1 cellular context compared by ENCODE assay signal in the genomic region with DNA sequence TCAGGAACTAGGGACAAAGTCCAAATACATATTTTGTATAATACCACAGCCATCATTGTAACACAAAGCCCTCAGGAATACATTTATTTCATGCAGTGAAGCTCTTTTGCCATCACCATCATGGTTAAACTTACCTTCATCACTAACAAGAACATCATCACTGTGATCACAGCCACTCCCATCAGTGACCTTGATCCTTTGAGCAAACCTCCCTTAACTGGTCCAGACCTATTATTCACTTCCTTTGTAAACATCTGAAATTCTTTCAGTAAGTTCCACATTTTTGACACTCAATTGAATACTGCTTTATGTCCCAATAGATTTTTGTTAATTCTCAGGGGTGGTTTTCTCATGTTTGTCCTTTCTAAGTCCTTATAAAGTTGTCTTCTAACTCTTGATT.
TF ChIP-seq lines count a peak whose summit lies in the region.

No MANE protein-coding gene starts in this region.

TF ChIP-seq in HepG2, 621 proteins besides CTCF, POLR2A, EP300 and RAD21:
- no peak for TF ChIP-seq SETDB1 (CRISPR knock-in tag; IDR thresholded peaks at IDR 0.05; ENCODE audit: borderline replicate concordance)
- no peak for TF ChIP-seq ELF4 (CRISPR knock-in tag; IDR thresholded peaks at IDR 0.05; ENCODE audit: borderline replicate concordance)
- TF ChIP-seq SYNCRIP (IDR thresholded peaks at IDR 0.05; ENCODE audit: insufficient read depth, low read depth, low read length), result no peak
- TF ChIP-seq GPN1 (CRISPR knock-in tag; IDR thresholded peaks at IDR 0.05; ENCODE audit: borderline replicate concordance), result no peak
- TF ChIP-seq, protein P1, sequence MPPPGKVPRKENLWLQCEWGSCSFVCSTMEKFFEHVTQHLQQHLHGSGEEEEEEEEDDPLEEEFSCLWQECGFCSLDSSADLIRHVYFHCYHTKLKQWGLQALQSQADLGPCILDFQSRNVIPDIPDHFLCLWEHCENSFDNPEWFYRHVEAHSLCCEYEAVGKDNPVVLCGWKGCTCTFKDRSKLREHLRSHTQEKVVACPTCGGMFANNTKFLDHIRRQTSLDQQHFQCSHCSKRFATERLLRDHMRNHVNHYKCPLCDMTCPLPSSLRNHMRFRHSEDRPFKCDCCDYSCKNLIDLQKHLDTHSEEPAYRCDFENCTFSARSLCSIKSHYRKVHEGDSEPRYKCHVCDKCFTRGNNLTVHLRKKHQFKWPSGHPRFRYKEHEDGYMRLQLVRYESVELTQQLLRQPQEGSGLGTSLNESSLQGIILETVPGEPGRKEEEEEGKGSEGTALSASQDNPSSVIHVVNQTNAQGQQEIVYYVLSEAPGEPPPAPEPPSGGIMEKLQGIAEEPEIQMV (CRISPR knock-in tag; IDR thresholded peaks at IDR 0.05; ENCODE audit: low read depth), result no peak
- TF ChIP-seq, protein P2, sequence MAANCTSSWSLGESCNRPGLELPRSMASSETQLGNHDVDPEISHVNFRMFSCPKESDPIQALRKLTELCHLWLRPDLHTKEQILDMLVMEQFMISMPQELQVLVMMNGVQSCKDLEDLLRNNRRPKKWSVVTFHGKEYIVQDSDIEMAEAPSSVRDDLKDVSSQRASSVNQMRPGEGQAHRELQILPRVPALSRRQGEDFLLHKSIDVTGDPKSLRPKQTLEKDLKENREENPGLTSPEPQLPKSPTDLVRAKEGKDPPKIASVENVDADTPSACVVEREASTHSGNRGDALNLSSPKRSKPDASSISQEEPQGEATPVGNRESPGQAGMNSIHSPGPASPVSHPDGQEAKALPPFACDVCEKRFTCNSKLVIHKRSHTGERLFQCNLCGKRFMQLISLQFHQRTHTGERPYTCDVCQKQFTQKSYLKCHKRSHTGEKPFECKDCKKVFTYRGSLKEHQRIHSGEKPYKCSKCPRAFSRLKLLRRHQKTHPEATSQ (CRISPR knock-in tag; IDR thresholded peaks at IDR 0.05; ENCODE audit: borderline replicate concordance), result no peak
- no peak for TF ChIP-seq ZFY (CRISPR knock-in tag; IDR thresholded peaks at IDR 0.05)
- TF ChIP-seq ZNF143 (CRISPR knock-in tag; IDR thresholded peaks at IDR 0.05), result no peak
- TF ChIP-seq TAF15 (IDR thresholded peaks at IDR 0.05; ENCODE audit: low read depth, low read length, poor library complexity, severe bottlenecking), result no peak
- TF ChIP-seq, protein P3, sequence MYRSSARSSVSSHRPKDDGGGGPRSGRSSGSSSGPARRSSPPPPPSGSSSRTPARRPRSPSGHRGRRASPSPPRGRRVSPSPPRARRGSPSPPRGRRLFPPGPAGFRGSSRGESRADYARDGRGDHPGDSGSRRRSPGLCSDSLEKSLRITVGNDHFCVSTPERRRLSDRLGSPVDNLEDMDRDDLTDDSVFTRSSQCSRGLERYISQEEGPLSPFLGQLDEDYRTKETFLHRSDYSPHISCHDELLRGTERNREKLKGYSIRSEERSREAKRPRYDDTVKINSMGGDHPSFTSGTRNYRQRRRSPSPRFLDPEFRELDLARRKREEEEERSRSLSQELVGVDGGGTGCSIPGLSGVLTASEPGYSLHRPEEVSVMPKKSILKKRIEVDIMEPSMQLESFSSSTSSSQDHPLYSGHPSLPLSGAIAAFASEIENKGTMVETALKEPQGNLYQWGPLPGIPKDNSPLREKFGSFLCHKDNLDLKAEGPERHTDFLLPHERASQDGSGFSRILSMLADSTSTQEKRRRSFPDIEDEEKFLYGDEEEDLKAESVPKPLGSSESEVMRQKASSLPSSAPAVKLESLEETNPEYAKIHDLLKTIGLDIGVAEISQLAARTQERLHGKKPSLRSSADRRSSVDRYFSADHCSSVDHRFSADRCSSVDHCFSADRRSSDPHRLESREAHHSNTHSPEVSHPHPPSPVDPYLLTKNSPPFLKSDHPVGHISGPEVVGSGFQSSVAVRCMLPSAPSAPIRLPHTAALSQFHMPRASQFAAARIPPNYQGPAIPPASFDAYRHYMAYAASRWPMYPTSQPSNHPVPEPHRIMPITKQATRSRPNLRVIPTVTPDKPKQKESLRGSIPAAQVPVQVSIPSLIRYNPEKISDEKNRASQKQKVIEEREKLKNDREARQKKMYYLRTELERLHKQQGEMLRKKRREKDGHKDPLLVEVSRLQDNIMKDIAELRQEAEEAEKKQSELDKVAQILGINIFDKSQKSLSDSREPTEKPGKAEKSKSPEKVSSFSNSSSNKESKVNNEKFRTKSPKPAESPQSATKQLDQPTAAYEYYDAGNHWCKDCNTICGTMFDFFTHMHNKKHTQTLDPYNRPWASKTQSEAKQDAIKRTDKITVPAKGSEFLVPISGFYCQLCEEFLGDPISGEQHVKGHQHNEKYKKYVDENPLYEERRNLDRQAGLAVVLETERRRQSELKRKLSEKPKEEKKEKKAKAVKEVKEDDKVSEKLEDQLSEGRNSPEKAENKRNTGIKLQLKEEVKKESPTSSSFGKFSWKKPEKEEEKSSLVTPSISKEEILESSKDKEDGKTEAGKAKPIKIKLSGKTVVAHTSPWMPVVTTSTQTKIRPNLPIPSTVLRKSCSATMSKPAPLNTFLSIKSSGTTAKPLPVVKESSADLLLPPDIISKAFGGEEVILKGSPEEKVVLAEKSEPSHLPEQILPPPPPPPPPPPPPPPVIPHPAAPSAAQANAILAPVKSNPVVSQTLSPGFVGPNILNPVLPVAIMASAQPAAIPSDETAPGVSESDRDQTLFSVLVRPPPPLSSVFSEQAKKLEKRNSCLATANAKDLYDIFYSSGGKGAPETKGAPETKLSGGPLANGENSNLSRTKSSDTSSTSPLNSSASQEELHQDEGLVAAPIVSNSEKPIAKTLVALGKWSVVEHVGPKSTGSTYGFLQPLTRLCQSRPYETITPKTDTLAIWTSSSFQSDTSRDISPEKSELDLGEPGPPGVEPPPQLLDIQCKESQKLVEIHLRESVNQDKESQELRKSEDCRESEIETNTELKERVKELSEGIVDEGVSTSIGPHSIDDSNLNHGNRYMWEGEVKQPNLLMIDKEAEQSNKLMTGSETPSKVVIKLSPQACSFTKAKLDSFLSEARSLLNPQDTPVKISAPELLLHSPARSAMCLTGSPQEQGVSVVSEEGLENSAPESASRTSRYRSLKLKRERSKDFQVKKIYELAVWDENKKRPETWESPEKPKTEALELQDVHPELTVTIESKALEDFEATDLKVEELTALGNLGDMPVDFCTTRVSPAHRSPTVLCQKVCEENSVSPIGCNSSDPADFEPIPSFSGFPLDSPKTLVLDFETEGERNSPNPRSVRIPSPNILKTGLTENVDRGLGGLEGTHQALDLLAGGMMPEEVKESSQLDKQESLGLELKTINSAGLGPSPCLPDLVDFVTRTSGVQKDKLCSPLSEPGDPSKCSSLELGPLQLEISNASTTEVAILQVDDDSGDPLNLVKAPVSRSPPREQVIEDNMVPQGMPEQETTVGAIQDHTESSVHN (CRISPR knock-in tag; IDR thresholded peaks at IDR 0.05), result no peak
- TF ChIP-seq, protein P4, sequence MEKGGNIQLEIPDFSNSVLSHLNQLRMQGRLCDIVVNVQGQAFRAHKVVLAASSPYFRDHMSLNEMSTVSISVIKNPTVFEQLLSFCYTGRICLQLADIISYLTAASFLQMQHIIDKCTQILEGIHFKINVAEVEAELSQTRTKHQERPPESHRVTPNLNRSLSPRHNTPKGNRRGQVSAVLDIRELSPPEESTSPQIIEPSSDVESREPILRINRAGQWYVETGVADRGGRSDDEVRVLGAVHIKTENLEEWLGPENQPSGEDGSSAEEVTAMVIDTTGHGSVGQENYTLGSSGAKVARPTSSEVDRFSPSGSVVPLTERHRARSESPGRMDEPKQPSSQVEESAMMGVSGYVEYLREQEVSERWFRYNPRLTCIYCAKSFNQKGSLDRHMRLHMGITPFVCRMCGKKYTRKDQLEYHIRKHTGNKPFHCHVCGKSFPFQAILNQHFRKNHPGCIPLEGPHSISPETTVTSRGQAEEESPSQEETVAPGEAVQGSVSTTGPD (CRISPR knock-in tag; IDR thresholded peaks at IDR 0.05), result no peak
